ENCODE assay signal across 1 cellular context in genomic region chr20:63230800-63231268, GRCh38.
TF ChIP-seq lines count a peak whose summit lies in the region.

No MANE protein-coding gene starts in this region.

TF ChIP-seq in HepG2, 621 proteins besides CTCF, POLR2A, EP300 and RAD21 (continued from another document):
- TF ChIP-seq ZBTB14 (CRISPR knock-in tag; IDR thresholded peaks at IDR 0.05): no peak
- no peak for TF ChIP-seq SPEN (CRISPR knock-in tag; IDR thresholded peaks at IDR 0.05; ENCODE audit: low read depth)
- TF ChIP-seq CENPX (CRISPR knock-in tag; IDR thresholded peaks at IDR 0.05): no peak
- TF ChIP-seq ZNF691 (CRISPR knock-in tag; IDR thresholded peaks at IDR 0.05; ENCODE audit: borderline replicate concordance, low read depth): peak; percentile 76; the same call in 1 of the 2 replicates
- TF ChIP-seq ZBTB4 (CRISPR knock-in tag; IDR thresholded peaks at IDR 0.05; ENCODE audit: borderline replicate concordance): no peak
- TF ChIP-seq, protein P1, sequence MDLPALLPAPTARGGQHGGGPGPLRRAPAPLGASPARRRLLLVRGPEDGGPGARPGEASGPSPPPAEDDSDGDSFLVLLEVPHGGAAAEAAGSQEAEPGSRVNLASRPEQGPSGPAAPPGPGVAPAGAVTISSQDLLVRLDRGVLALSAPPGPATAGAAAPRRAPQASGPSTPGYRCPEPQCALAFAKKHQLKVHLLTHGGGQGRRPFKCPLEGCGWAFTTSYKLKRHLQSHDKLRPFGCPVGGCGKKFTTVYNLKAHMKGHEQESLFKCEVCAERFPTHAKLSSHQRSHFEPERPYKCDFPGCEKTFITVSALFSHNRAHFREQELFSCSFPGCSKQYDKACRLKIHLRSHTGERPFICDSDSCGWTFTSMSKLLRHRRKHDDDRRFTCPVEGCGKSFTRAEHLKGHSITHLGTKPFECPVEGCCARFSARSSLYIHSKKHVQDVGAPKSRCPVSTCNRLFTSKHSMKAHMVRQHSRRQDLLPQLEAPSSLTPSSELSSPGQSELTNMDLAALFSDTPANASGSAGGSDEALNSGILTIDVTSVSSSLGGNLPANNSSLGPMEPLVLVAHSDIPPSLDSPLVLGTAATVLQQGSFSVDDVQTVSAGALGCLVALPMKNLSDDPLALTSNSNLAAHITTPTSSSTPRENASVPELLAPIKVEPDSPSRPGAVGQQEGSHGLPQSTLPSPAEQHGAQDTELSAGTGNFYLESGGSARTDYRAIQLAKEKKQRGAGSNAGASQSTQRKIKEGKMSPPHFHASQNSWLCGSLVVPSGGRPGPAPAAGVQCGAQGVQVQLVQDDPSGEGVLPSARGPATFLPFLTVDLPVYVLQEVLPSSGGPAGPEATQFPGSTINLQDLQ (CRISPR knock-in tag; IDR thresholded peaks at IDR 0.05): no peak
- TF ChIP-seq ZBTB43 (CRISPR knock-in tag; conservative IDR thresholded peaks at IDR 0.05): no peak
- TF ChIP-seq ZNF253 (CRISPR knock-in tag; IDR thresholded peaks at IDR 0.05; ENCODE audit: borderline replicate concordance): no peak
- TF ChIP-seq ZNF761 (CRISPR knock-in tag; conservative IDR thresholded peaks at IDR 0.05): no peak
- TF ChIP-seq EEA1 (CRISPR knock-in tag; IDR thresholded peaks at IDR 0.05; ENCODE audit: borderline replicate concordance): no peak
- TF ChIP-seq CEBPG (CRISPR knock-in tag; IDR thresholded peaks at IDR 0.05): 0 out of 2 replicates have a peak, but pooled peaks have one; percentile 16
- no peak for TF ChIP-seq KLF15 (CRISPR knock-in tag; IDR thresholded peaks at IDR 0.05; ENCODE audit: borderline replicate concordance)
- no peak for TF ChIP-seq ZNF430 (CRISPR knock-in tag; IDR thresholded peaks at IDR 0.05)
- no peak for TF ChIP-seq GFI1 (CRISPR knock-in tag; IDR thresholded peaks at IDR 0.05; ENCODE audit: borderline replicate concordance)
- TF ChIP-seq GPN1 (CRISPR knock-in tag; IDR thresholded peaks at IDR 0.05; ENCODE audit: borderline replicate concordance): no peak
- no peak for TF ChIP-seq DR1 (CRISPR knock-in tag; IDR thresholded peaks at IDR 0.05)
- peak; percentile 71; the same call in 1 of the 2 replicates for TF ChIP-seq ZNF350 (CRISPR knock-in tag; IDR thresholded peaks at IDR 0.05; ENCODE audit: borderline replicate concordance, low read depth)
